ENCODE assay signal across 18 cellular contexts in the genomic region with DNA sequence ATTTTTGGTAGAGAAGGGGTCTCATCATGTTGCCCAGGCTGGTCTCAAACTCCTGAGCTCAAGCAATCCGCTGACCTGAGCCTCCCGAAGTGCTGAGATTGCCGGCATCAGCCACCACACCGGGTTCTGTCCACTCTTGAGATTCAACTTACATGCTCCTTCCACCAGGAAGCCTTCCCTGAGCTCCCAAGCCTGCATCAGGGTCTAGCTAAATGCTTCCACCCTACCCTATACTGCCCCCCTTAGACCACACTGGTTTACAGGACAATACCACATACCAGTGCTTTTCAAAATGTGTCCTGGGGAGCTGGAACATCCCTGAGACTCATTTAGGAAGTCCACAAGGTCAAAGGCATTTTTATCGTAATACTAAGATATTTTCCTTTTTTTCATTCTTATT. TPM values are rescaled to one million over a fixed set of nuclear protein-coding genes. Genes with fewer than 3 reads are reported as not detected.
DNase-seq lines count a peak whose midpoint lies in the region; ATAC-seq and TF ChIP-seq lines count a peak whose summit lies in the region.
"Had no signal": no experiment of that assay in that cellular context is flagged by ENCODE, and none has a peak within 500 bp of the region (broad histone marks: within the 10 kb centered on the region; RNA-seq: fewer than 3 reads in every experiment).

No MANE protein-coding gene starts in this region.

- H3K27me3 ChIP-seq in breast epithelium, result peaks cover 3 to 56% of the 10 kb centered on the region in 2 donors
- H3K27me3 ChIP-seq in naive thymus-derived CD4-positive, alpha-beta T cell (ENCODE audit: control insufficient read depth in 2 of 2, insufficient read depth in 2 of 2, low read length in 2 of 2), result peaks cover 0 to 3% of the 10 kb centered on the region in 2 donors
- H3K27me3 ChIP-seq: testis had no signal

- H3K4me3 ChIP-seq in breast epithelium, result no peak overlapping the region
- no peak overlapping the region for H3K4me3 ChIP-seq in astrocyte of the spinal cord (ENCODE audit: low read depth, low read length)
- H3K4me3 ChIP-seq in naive thymus-derived CD4-positive, alpha-beta T cell (ENCODE audit: low read length), result no peak overlapping the region
- H3K4me3 ChIP-seq: body of pancreas, testis had no signal

- no peaks in the 10 kb centered on the region for H3K36me3 ChIP-seq in breast epithelium
- no peaks in the 10 kb centered on the region for H3K36me3 ChIP-seq in naive thymus-derived CD4-positive, alpha-beta T cell (ENCODE audit: control insufficient read depth in 2 of 3, insufficient read depth in 3 of 3, low read length in 3 of 3)

- no peaks in the 10 kb centered on the region for H3K27me3 Mint-ChIP-seq in MCF 10A (ENCODE audit: insufficient read depth, unreplicated experiment)
- H3K27me3 Mint-ChIP-seq in naive thymus-derived CD4-positive, alpha-beta T cell, result peaks cover 26 to 60% (median 52%) of the 10 kb centered on the region in 5 donors

- no peaks in the 10 kb centered on the region for H3K36me3 Mint-ChIP-seq in MCF 10A (ENCODE audit: insufficient read depth, unreplicated experiment)
- H3K36me3 Mint-ChIP-seq in naive thymus-derived CD4-positive, alpha-beta T cell, result peaks cover 0 to 4% (median 0%) of the 10 kb centered on the region in 5 donors

- in situ Hi-C loops in astrocyte of the spinal cord (cut with HindIII; ENCODE audit: low sequenced_read_pairs), result no loop called here

- ATAC-seq in naive thymus-derived CD4-positive, alpha-beta T cell, result no peak
- no peak for ATAC-seq in HG02870 (IDR thresholded peaks at IDR 0.05; ENCODE audit: unreplicated experiment)
- ATAC-seq: body of pancreas had no signal

- no peak for TF ChIP-seq CTCF in MCF 10A (IDR thresholded peaks at IDR 0.05; ENCODE audit: unreplicated experiment)
- no peak for TF ChIP-seq CTCF in breast epithelium (IDR thresholded peaks at IDR 0.05)
- peak; percentile 10 for TF ChIP-seq CTCF in astrocyte of the spinal cord (IDR thresholded peaks at IDR 0.05; ENCODE audit: low read depth, low read length)

- BruUV-seq in MCF 10A (replicated peaks; lab: Mats Ljungman, UMichigan), result no TSS peak

- POLR2A ChIA-PET in MCF 10A (lab: Yijun Ruan, JAX), result no interaction called here
- POLR2A ChIA-PET in naive thymus-derived CD4-positive, alpha-beta T cell (lab: Charles Lee), result no interaction called here

- CTCF ChIA-PET in MCF 10A (lab: Yijun Ruan, JAX), result interaction anchor here (0.5 to 0.8 kb wide), 3 partner anchors 75 to 1142 kb away, joined by 3 to 5 read pairs (median 3); no protein-coding TSS in a partner anchor
- CTCF ChIA-PET in naive thymus-derived CD4-positive, alpha-beta T cell (lab: Charles Lee), result interaction anchor here (0.5 to 0.6 kb wide), 2 partner anchors 33 to 123 kb away, joined by 4 read pairs; no protein-coding TSS in a partner anchor

- no peak overlapping the region for H3K4me3 Mint-ChIP-seq in MCF 10A (ENCODE audit: unreplicated experiment)
- H3K4me3 Mint-ChIP-seq in naive thymus-derived CD4-positive, alpha-beta T cell, result no peak overlapping the region

- intact Hi-C loops in MCF 10A (cut with micrococcal nuclease), result no loop called here
- intact Hi-C loops in breast epithelium (cut with DNase I; ENCODE audit: low total_unique reads), result no loop called here
- intact Hi-C loops in naive thymus-derived CD4-positive, alpha-beta T cell (cut with micrococcal nuclease), result no loop called here

- no peaks in the 10 kb centered on the region for H3K9me3 ChIP-seq in breast epithelium
- H3K9me3 ChIP-seq in naive thymus-derived CD4-positive, alpha-beta T cell (ENCODE audit: control insufficient read depth in 2 of 3, low read length in 3 of 3), result no peaks in the 10 kb centered on the region
- H3K9me3 ChIP-seq: body of pancreas, Caco-2, testis had no signal

- H3K4me1 ChIP-seq in breast epithelium, result no peaks in the 10 kb centered on the region
- H3K4me1 ChIP-seq in naive thymus-derived CD4-positive, alpha-beta T cell (ENCODE audit: control insufficient read depth in 2 of 2, insufficient read depth in 2 of 2, low read length in 2 of 2), result no peaks in the 10 kb centered on the region
- H3K4me1 ChIP-seq: body of pancreas, Caco-2, parathyroid adenoma, testis had no signal

- H3K27ac Mint-ChIP-seq in MCF 10A (ENCODE audit: low read depth, unreplicated experiment), result no peak overlapping the region
- H3K27ac Mint-ChIP-seq in naive thymus-derived CD4-positive, alpha-beta T cell, result no peak overlapping the region

- H3K4me1 Mint-ChIP-seq in MCF 10A (ENCODE audit: insufficient read depth, unreplicated experiment), result no peaks in the 10 kb centered on the region
- H3K4me1 Mint-ChIP-seq in naive thymus-derived CD4-positive, alpha-beta T cell, result peaks cover 0 to 6% (median 0%) of the 10 kb centered on the region in 7 donors

- H3K9me3 Mint-ChIP-seq in MCF 10A (ENCODE audit: unreplicated experiment), result peaks cover 6% of the 10 kb centered on the region
- H3K9me3 Mint-ChIP-seq in naive thymus-derived CD4-positive, alpha-beta T cell, result peaks cover 0 to 17% (median 0%) of the 10 kb centered on the region in 11 donors

- TF ChIP-seq POLR2A in breast epithelium (IDR thresholded peaks at IDR 0.05), result no peak

- H3K27ac ChIP-seq in breast epithelium, result no peak overlapping the region
- no peak overlapping the region for H3K27ac ChIP-seq in naive thymus-derived CD4-positive, alpha-beta T cell (ENCODE audit: low read depth, low read length)
- H3K27ac ChIP-seq: body of pancreas, KMS-11, parathyroid adenoma, testis had no signal

- peak; percentile 16 for DNase-seq in MCF 10A (ENCODE audit: unreplicated experiment)
- DNase-seq in breast epithelium (ENCODE audit: low spot score in 2 of 2), result no peak
- DNase-seq in NCI-H69 (lab: John Stamatoyannopoulos, UW), result peak; percentile 29
- no peak for DNase-seq in astrocyte of the spinal cord (ENCODE audit: low read depth, low spot score)
- no peak for DNase-seq in activated T-cell treated with anti-CD3 and anti-CD28 coated beads, Interleukin-2, amount 50 U/mL, for 1 hour
- no peak for DNase-seq in GM19240 (ENCODE audit: insufficient read length, low spot score)
- DNase-seq in naive thymus-derived CD4-positive, alpha-beta T cell, result no peak
- DNase-seq: ACHN, body of pancreas, Caco-2, NCI-H2081 treated with DMSO at 0.1 percent for 48 hours, testis had no signal

RNA-seq across cellular contexts. Expression of a gene that starts 15.1 kb away (rescaled TPM):
- total RNA-seq in MCF 10A (2022), result 0.16 TPM in 1 of 2 replicates, not detected in the other
- under 1 TPM in 1 of 3 donors, not detected in 2; under 0.01 TPM for total RNA-seq in breast epithelium
- total RNA-seq in naive thymus-derived CD4-positive, alpha-beta T cell, result under 1 TPM in 2 of 5 experiments, not detected in 3; 0.24 to 0.34 TPM
- polyA plus RNA-seq in naive thymus-derived CD4-positive, alpha-beta T cell, result not detected
- total RNA-seq: body of pancreas; mononuclear cell; T-helper 2 cell treated with Interferon-gamma antibody and Interleukin-4, amounts not matched to agents 100 ng/mL and 5 ng/mL, for 36 hours had no signal

RNA-seq across cellular contexts. Expression of a gene that starts 38.5 kb away (rescaled TPM):
- total RNA-seq in MCF 10A (2022) (not detected in 2 replicates), breast epithelium (not detected)
- not detected for total RNA-seq in naive thymus-derived CD4-positive, alpha-beta T cell
- polyA plus RNA-seq in naive thymus-derived CD4-positive, alpha-beta T cell, result not detected
- total RNA-seq: body of pancreas; Caco-2; kidney epithelial cell; mononuclear cell; T-helper 2 cell treated with Interferon-gamma antibody and Interleukin-4, amounts not matched to agents 100 ng/mL and 5 ng/mL, for 36 hours had no signal

RNA-seq across cellular contexts. Expression of a gene that starts 43.8 kb away (rescaled TPM):
- total RNA-seq in MCF 10A (2022), result not detected in 2 replicates
- total RNA-seq in breast epithelium, result not detected
- 1 to 10 TPM in 1 of 5 experiments, under 1 TPM in 1, not detected in 3; 0.42 to 1.9 TPM for total RNA-seq in naive thymus-derived CD4-positive, alpha-beta T cell
- not detected for polyA plus RNA-seq in naive thymus-derived CD4-positive, alpha-beta T cell
- total RNA-seq: body of pancreas; kidney epithelial cell; mononuclear cell; T-helper 2 cell treated with Interferon-gamma antibody and Interleukin-4, amounts not matched to agents 100 ng/mL and 5 ng/mL, for 36 hours had no signal

Comparison
In these comparisons a context has a peak if more than half of its experiments do, and no peak if none do; other contexts are left out.
1. DNase-seq: peak in MCF 10A (single experiment) and NCI-H69 (single experiment); none in breast epithelium (0 of 2), astrocyte of the spinal cord (single experiment), activated T-cell treated with anti-CD3 and anti-CD28 coated beads, Interleukin-2, amount 50 U/mL, for 1 hour (single experiment), GM19240 (single experiment) and naive thymus-derived CD4-positive, alpha-beta T cell (0 of 9).